9 cellular contexts compared by ENCODE assay signal in genomic region chr10:93993414-93993781, GRCh38. TPM values are rescaled to one million over a fixed set of nuclear protein-coding genes. Genes with fewer than 3 reads are reported as not detected.
DNase-seq lines count a peak whose midpoint lies in the region; ATAC-seq and TF ChIP-seq lines count a peak whose summit lies in the region.
"Had no signal": no experiment of that assay in that cellular context is flagged by ENCODE, and none has a peak within 500 bp of the region (broad histone marks: within the 10 kb centered on the region; RNA-seq: fewer than 3 reads in every experiment).

No MANE protein-coding gene starts in this region.

- H3K27ac Mint-ChIP-seq in nephron progenitor cell: no peak overlapping the region

- H3K36me3 Mint-ChIP-seq in nephron progenitor cell (ENCODE audit: low read depth): no peaks in the 10 kb centered on the region

- peaks cover 5% of the 10 kb centered on the region for H3K9me3 Mint-ChIP-seq in nephron progenitor cell

- DNase-seq in AG09309 (ENCODE audit: low read depth): no peak
- no peak for DNase-seq in nephron progenitor cell
- no peak for DNase-seq in iPS-NIHi11 (ENCODE audit: low spot score)
- no peak for DNase-seq in HUDEP-2 (lab: John Stamatoyannopoulos, UW; ENCODE audit: unreplicated experiment in 76 of 76)
- DNase-seq in DMS53 (lab: John Stamatoyannopoulos, UW): no peak
- DNase-seq in cerebellum (ENCODE audit: low spot score): no peak
- DNase-seq: central memory CD4-positive, alpha-beta T cell had no signal

- H3K27ac ChIP-seq in ectodermal cell (ENCODE audit: insufficient read depth, low read depth, low read length, poor library complexity, severe bottlenecking): no peak overlapping the region

- peak overlapping the region; percentile 78 for H3K4me3 Mint-ChIP-seq in nephron progenitor cell

- peaks cover 50% of the 10 kb centered on the region for H3K27me3 Mint-ChIP-seq in nephron progenitor cell (ENCODE audit: low read depth, poor library complexity)

- peaks cover 11% of the 10 kb centered on the region for H3K4me1 ChIP-seq in ectodermal cell (ENCODE audit: control insufficient read depth, insufficient read depth, low read length)

- H3K36me3 ChIP-seq in ectodermal cell (ENCODE audit: control insufficient read depth, insufficient read depth, low read length): no peaks in the 10 kb centered on the region

- 6 to 8% methylated on average over 25 of the region's 25 CpGs for WGBS in ectodermal cell, 2 experiments

- TF ChIP-seq CTCF in AG09309 (IDR thresholded peaks at IDR 0.05; ENCODE audit: control insufficient read depth, insufficient read depth, low read depth, low read length, missing control alignments): no peak
- TF ChIP-seq CTCF in nephron progenitor cell (IDR thresholded peaks at IDR 0.05): no peak

- H3K9me3 ChIP-seq in ectodermal cell (ENCODE audit: control insufficient read depth, low read length): no peaks in the 10 kb centered on the region

- ATAC-seq in HG02981 (IDR thresholded peaks at IDR 0.05; ENCODE audit: unreplicated experiment): peak; percentile 8

- peak overlapping the region; percentile 74 for H3K4me3 ChIP-seq in AG09309 (ENCODE audit: control insufficient read depth, low read depth, low read length)
- peak overlapping the region; percentile 48 for H3K4me3 ChIP-seq in ectodermal cell (ENCODE audit: insufficient read depth, low read depth, low read length)

- H3K4me1 Mint-ChIP-seq in nephron progenitor cell: peaks cover 32% of the 10 kb centered on the region

- peaks cover 41% of the 10 kb centered on the region for H3K27me3 ChIP-seq in ectodermal cell (ENCODE audit: control insufficient read depth, insufficient read depth, low read length, poor library complexity, severe bottlenecking)

RNA-seq across cellular contexts. Expression of gene PLCE1, which starts 0.3 kb away (rescaled TPM):
- 2.6 TPM for polyA plus RNA-seq in ectodermal cell (2013, experiment 1 of 4)
- polyA plus RNA-seq in ectodermal cell (2013, experiment 2 of 4): 2.5 TPM
- polyA plus RNA-seq in ectodermal cell (2013, experiment 3 of 4): 1.9 TPM
- 2.3 TPM for polyA plus RNA-seq in ectodermal cell (2013, experiment 4 of 4)
- 15.0 TPM for total RNA-seq in cerebellum
